In the genomic region with DNA sequence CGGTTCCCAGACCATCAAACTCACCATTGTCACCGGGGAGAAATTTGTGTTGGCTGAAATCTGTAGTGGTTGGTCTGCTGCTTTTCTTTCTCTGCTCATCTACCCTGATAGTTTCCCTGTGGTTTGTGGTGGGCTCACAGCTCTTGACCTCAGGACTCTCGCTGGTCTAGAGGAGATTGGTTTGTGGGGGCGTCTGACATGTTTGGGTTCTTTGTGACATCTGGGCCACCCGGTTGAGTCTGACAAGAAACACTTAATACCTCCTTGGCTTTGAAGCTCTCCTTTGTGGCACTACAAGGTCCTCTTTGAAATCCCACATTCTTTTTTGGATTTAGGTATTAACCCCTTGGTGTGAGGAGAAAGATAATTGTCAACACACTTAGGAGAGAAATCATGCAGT, we compare ENCODE assay signal across 13 cellular contexts.
A peak's percentile ranks its signal among the peaks of the same experiment; 100 is the strongest.
DNase-seq lines count a peak whose midpoint lies in the region; ATAC-seq and TF ChIP-seq lines count a peak whose summit lies in the region.
"Had no signal": no experiment of that assay in that cellular context is flagged by ENCODE, and none has a peak within 500 bp of the region (broad histone marks: within the 10 kb centered on the region; RNA-seq: fewer than 3 reads in every experiment).

No MANE protein-coding gene starts in this region.

- H3K27me3 Mint-ChIP-seq in activated CD4-positive, alpha-beta memory T cell treated with anti-CD3 and anti-CD28 coated beads for 36 hours, result no peaks in the 10 kb centered on the region
- H3K27me3 Mint-ChIP-seq in activated CD4-positive, alpha-beta memory T cell treated with anti-CD3 and anti-CD28 coated beads, Interleukin-2, amount 10 ng/mL, durations not matched to agents 7 days and 5 days, result no peaks in the 10 kb centered on the region
- H3K27me3 Mint-ChIP-seq in HFFc6 (ENCODE audit: insufficient read depth), result peaks cover 1% of the 10 kb centered on the region; the same call in 1 of the 2 replicates

- DNase-seq in activated CD4-positive, alpha-beta memory T cell treated with anti-CD3 and anti-CD28 coated beads for 36 hours, result peak; percentile 65
- DNase-seq in activated CD4-positive, alpha-beta memory T cell treated with anti-CD3 and anti-CD28 coated beads, Interleukin-2, amount 10 ng/mL, durations not matched to agents 7 days and 5 days, result no peak
- peak; percentile 62 for DNase-seq in stimulated activated CD8-positive, alpha-beta memory T cell treated with anti-CD3 and anti-CD28 coated beads, Interleukin-4, amount 100 ng/mL, for 48 hours
- DNase-seq in SK-N-DZ (ENCODE audit: low spot score) (no peak), HFFc6 (no peak), aorta (no peak)
- DNase-seq: cortex of kidney, EL, glutamatergic neuron, tibial artery had no signal

- ATAC-seq in GM21737 (IDR thresholded peaks at IDR 0.05; ENCODE audit: unreplicated experiment) (peak; percentile 75), HG03354 (IDR thresholded peaks at IDR 0.05; ENCODE audit: poor library complexity, severe bottlenecking, unreplicated experiment) (peak; percentile 90), aorta (ENCODE audit: low FRiP score) (no peak)

- H3K36me3 ChIP-seq in aorta (ENCODE audit: control insufficient read depth in 1 of 2, insufficient read depth in 2 of 2, low read length in 1 of 2), result no peaks in the 10 kb centered on the region
- H3K36me3 ChIP-seq: tibial artery had no signal

- H3K27me3 ChIP-seq in aorta (ENCODE audit: control insufficient read depth in 1 of 2, insufficient read depth in 2 of 2, low read length in 1 of 2), result no peaks in the 10 kb centered on the region
- H3K27me3 ChIP-seq: tibial artery had no signal

- H3K4me3 Mint-ChIP-seq in activated CD4-positive, alpha-beta memory T cell treated with anti-CD3 and anti-CD28 coated beads for 36 hours, result no peak overlapping the region
- H3K4me3 Mint-ChIP-seq in activated CD4-positive, alpha-beta memory T cell treated with anti-CD3 and anti-CD28 coated beads, Interleukin-2, amount 10 ng/mL, durations not matched to agents 7 days and 5 days, result no peak overlapping the region
- H3K4me3 Mint-ChIP-seq in HFFc6, result no peak overlapping the region

- intact Hi-C loops in activated CD4-positive, alpha-beta memory T cell treated with anti-CD3 and anti-CD28 coated beads for 36 hours (cut with micrococcal nuclease), result loop anchor here (2.0 kb wide), 1 partner anchor 19 kb away; no protein-coding TSS in a partner anchor
- intact Hi-C loops in aorta (cut with DNase I), result no loop called here

- CTCF ChIA-PET in activated CD4-positive, alpha-beta memory T cell treated with anti-CD3 and anti-CD28 coated beads for 36 hours (lab: Charles Lee), result interaction anchor here (1.0 to 2.6 kb wide), 2 partner anchors 9 to 56 kb away, joined by 4 to 18 read pairs; no protein-coding TSS in a partner anchor
- CTCF ChIA-PET in activated CD4-positive, alpha-beta memory T cell treated with anti-CD3 and anti-CD28 coated beads, Interleukin-2, amount 10 ng/mL, durations not matched to agents 7 days and 5 days (lab: Charles Lee), result interaction anchor here (2.9 kb wide), 1 partner anchor 9 kb away, joined by 10 read pairs; no protein-coding TSS in a partner anchor

- no peak overlapping the region for H3K4me3 ChIP-seq in aorta (ENCODE audit: low read length in 2 of 2)
- H3K4me3 ChIP-seq: SK-N-MC, tibial artery had no signal

- no peaks in the 10 kb centered on the region for H3K4me1 ChIP-seq in aorta (ENCODE audit: control insufficient read depth in 1 of 2, insufficient read depth in 2 of 2, low read length in 2 of 2)

- H3K36me3 Mint-ChIP-seq in activated CD4-positive, alpha-beta memory T cell treated with anti-CD3 and anti-CD28 coated beads for 36 hours, result no peaks in the 10 kb centered on the region
- H3K36me3 Mint-ChIP-seq in activated CD4-positive, alpha-beta memory T cell treated with anti-CD3 and anti-CD28 coated beads, Interleukin-2, amount 10 ng/mL, durations not matched to agents 7 days and 5 days (ENCODE audit: low read depth), result no peaks in the 10 kb centered on the region
- H3K36me3 Mint-ChIP-seq in HFFc6 (ENCODE audit: low read depth), result peaks cover 8% of the 10 kb centered on the region; the same call in 1 of the 2 replicates

- peaks cover 3% of the 10 kb centered on the region for H3K9me3 Mint-ChIP-seq in activated CD4-positive, alpha-beta memory T cell treated with anti-CD3 and anti-CD28 coated beads for 36 hours
- H3K9me3 Mint-ChIP-seq in activated CD4-positive, alpha-beta memory T cell treated with anti-CD3 and anti-CD28 coated beads, Interleukin-2, amount 10 ng/mL, durations not matched to agents 7 days and 5 days, result no peaks in the 10 kb centered on the region
- H3K9me3 Mint-ChIP-seq in HFFc6, result peaks cover 49% of the 10 kb centered on the region

- no peak for TF ChIP-seq CTCF in HFFc6 (IDR thresholded peaks at IDR 0.05)

- 93 to 95% methylated on average over 5 of the region's 5 CpGs for WGBS in aorta, 2 donors

- no peaks in the 10 kb centered on the region for H3K9me3 ChIP-seq in aorta (ENCODE audit: control insufficient read depth, low read length)
- H3K9me3 ChIP-seq: tibial artery had no signal

- POLR2A ChIA-PET in activated CD4-positive, alpha-beta memory T cell treated with anti-CD3 and anti-CD28 coated beads for 36 hours (lab: Charles Lee), result interaction anchor here (1.0 to 1.1 kb wide), 2 partner anchors 9 to 17 kb away, joined by 3 to 4 read pairs; no protein-coding TSS in a partner anchor
- POLR2A ChIA-PET in activated CD4-positive, alpha-beta memory T cell treated with anti-CD3 and anti-CD28 coated beads, Interleukin-2, amount 10 ng/mL, durations not matched to agents 7 days and 5 days (lab: Charles Lee), result interaction anchor here (1.6 kb wide), 2 partner anchors 12 to 17 kb away, joined by 4 to 6 read pairs; no protein-coding TSS in a partner anchor

- no peak overlapping the region for H3K27ac Mint-ChIP-seq in activated CD4-positive, alpha-beta memory T cell treated with anti-CD3 and anti-CD28 coated beads for 36 hours
- no peak overlapping the region for H3K27ac Mint-ChIP-seq in activated CD4-positive, alpha-beta memory T cell treated with anti-CD3 and anti-CD28 coated beads, Interleukin-2, amount 10 ng/mL, durations not matched to agents 7 days and 5 days
- no peak overlapping the region for H3K27ac Mint-ChIP-seq in HFFc6

- peaks cover 6% of the 10 kb centered on the region for H3K4me1 Mint-ChIP-seq in activated CD4-positive, alpha-beta memory T cell treated with anti-CD3 and anti-CD28 coated beads for 36 hours (ENCODE audit: low read depth)
- H3K4me1 Mint-ChIP-seq in activated CD4-positive, alpha-beta memory T cell treated with anti-CD3 and anti-CD28 coated beads, Interleukin-2, amount 10 ng/mL, durations not matched to agents 7 days and 5 days, result peaks cover 10% of the 10 kb centered on the region
- H3K4me1 Mint-ChIP-seq in HFFc6 (ENCODE audit: low read depth), result no peaks in the 10 kb centered on the region

- H3K27ac ChIP-seq in aorta (ENCODE audit: low read depth in 1 of 2, low read length in 2 of 2), result no peak overlapping the region
- H3K27ac ChIP-seq: SK-N-MC, tibial artery had no signal

Comparison
In these comparisons a context has a peak if more than half of its experiments do, and no peak if none do; other contexts are left out.
1. DNase-seq: peak in activated CD4-positive, alpha-beta memory T cell treated with anti-CD3 and anti-CD28 coated beads for 36 hours (single experiment) and stimulated activated CD8-positive, alpha-beta memory T cell treated with anti-CD3 and anti-CD28 coated beads, Interleukin-4, amount 100 ng/mL, for 48 hours (single experiment); none in activated CD4-positive, alpha-beta memory T cell treated with anti-CD3 and anti-CD28 coated beads, Interleukin-2, amount 10 ng/mL, durations not matched to agents 7 days and 5 days (single experiment), SK-N-DZ (single experiment), HFFc6 (single experiment) and aorta (0 of 2).